In the genomic region with DNA sequence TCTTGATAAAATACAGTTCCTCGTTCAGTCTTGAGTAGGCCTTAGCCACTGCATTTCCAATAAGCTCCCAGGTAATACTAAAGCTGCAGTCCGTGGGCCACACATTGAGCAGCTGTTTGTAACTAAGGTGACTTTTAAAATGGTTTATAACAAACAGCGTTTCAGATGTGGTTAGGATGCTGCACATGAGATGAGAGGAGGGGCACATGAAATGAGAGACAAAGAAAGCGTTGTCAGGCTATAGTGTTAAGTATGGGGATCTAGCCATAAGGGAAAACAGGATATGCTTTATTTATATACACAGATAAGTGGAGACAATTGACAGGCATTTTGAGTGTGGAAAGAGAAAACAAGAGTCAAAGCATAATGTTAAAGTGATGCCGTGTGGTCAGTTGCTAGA, we compare ENCODE assay signal across 18 cellular contexts.
"Had no signal": no experiment of that assay in that cellular context is flagged by ENCODE, and none has a peak within 500 bp of the region (broad histone marks: within the 10 kb centered on the region; RNA-seq: fewer than 3 reads in every experiment).

No MANE protein-coding gene starts in this region.

- H3K36me3 ChIP-seq: lower lobe of right lung, thyroid gland had no signal

- H3K27me3 Mint-ChIP-seq: activated naive CD8-positive, alpha-beta T cell treated with anti-CD3 and anti-CD28 coated beads for 36 hours; effector memory CD8-positive, alpha-beta T cell; progenitor cell of endocrine pancreas had no signal

- H3K4me1 ChIP-seq: body of pancreas, lower lobe of right lung, thyroid gland had no signal

- H3K27me3 ChIP-seq: body of pancreas, thyroid gland had no signal

- DNase-seq: activated CD4-positive, alpha-beta T cell treated with anti-CD3 and anti-CD28 coated beads, Interleukin-2, amount 50 U/mL, for 1 hour; activated CD8-positive, alpha-beta memory T cell treated with anti-CD3 and anti-CD28 coated beads for 24 hours; activated gamma-delta T cell treated with Interleukin-2 at 50 U/mL for 16 hours; activated naive CD8-positive, alpha-beta T cell treated with anti-CD3 and anti-CD28 coated beads for 36 hours; amniotic stem cell; body of pancreas; effector memory CD8-positive, alpha-beta T cell; foreskin fibroblast; hippocampal formation; lower lobe of right lung; stimulated activated CD8-positive, alpha-beta memory T cell treated with anti-CD3 and anti-CD28 coated beads, Interleukin-4, amount 100 ng/mL, for 48 hours; stimulated activated naive CD4-positive, alpha-beta T cell treated with Interleukin-2 at 50 U/mL for 16 hours; T1000; thyroid gland had no signal

- H3K4me3 Mint-ChIP-seq: activated naive CD8-positive, alpha-beta T cell treated with anti-CD3 and anti-CD28 coated beads for 36 hours; effector memory CD8-positive, alpha-beta T cell; neural crest cell had no signal

- H3K27ac Mint-ChIP-seq: activated naive CD8-positive, alpha-beta T cell treated with anti-CD3 and anti-CD28 coated beads for 36 hours; progenitor cell of endocrine pancreas had no signal

- H3K9me3 ChIP-seq: body of pancreas, lower lobe of right lung, thyroid gland had no signal

- H3K4me3 ChIP-seq: body of pancreas, lower lobe of right lung, thyroid gland had no signal

- H3K4me1 Mint-ChIP-seq: activated naive CD8-positive, alpha-beta T cell treated with anti-CD3 and anti-CD28 coated beads for 36 hours had no signal

- H3K27ac ChIP-seq: body of pancreas, epithelial cell of prostate, lower lobe of right lung, thyroid gland had no signal

- ATAC-seq: activated CD4-positive, CD25-positive, alpha-beta regulatory T cell treated with anti-CD3 and anti-CD28 coated beads, Interleukin-2, amount 50 U/mL, for 24 hours; body of pancreas; effector memory CD8-positive, alpha-beta T cell; lower lobe of right lung had no signal
